ENCODE assay signal across 1 cellular context in genomic region chr1:28437924-28438699, GRCh38.
A peak's percentile ranks its signal among the peaks of the same experiment; 100 is the strongest.
TF ChIP-seq lines count a peak whose summit lies in the region.

No MANE protein-coding gene starts in this region.

TF ChIP-seq in SK-N-SH, 30 proteins besides CTCF, POLR2A, EP300 and RAD21 (continued from another document):
- TF ChIP-seq IRF3 (IDR thresholded peaks at IDR 0.05; ENCODE audit: low read depth, low read length) (no peak), USF2 (IDR thresholded peaks at IDR 0.05; ENCODE audit: borderline replicate concordance, low read depth, low read length) (no peak), NRF1 (IDR thresholded peaks at IDR 0.05; ENCODE audit: low read depth, low read length) (no peak), SIN3A (IDR thresholded peaks at IDR 0.05; ENCODE audit: borderline replicate concordance, low read depth, low read length) (peak; percentile 95), RCOR1 (IDR thresholded peaks at IDR 0.05; ENCODE audit: low read length) (no peak), FOXJ3 (CRISPR knock-in tag; IDR thresholded peaks at IDR 0.05) (no peak), USF1 (IDR thresholded peaks at IDR 0.05; ENCODE audit: borderline replicate concordance, low read depth) (no peak), PBX3 (IDR thresholded peaks at IDR 0.05) (peak; percentile 73), RXRA (IDR thresholded peaks at IDR 0.05; ENCODE audit: borderline replicate concordance, low read depth) (no peak), FOXM1 (IDR thresholded peaks at IDR 0.05; ENCODE audit: low read depth) (no peak), CHD2 (IDR thresholded peaks at IDR 0.05; ENCODE audit: low read length, partially characterized antibody) (peak; percentile 6), FOSL2 (IDR thresholded peaks at IDR 0.05; ENCODE audit: borderline replicate concordance, low read depth) (peak; percentile 66), POLR2AphosphoS5 (IDR thresholded peaks at IDR 0.05; ENCODE audit: low read depth, low read length) (peak; percentile 94), YY1 (IDR thresholded peaks at IDR 0.05; ENCODE audit: low read depth) (no peak)
